In genomic region chr9:77599492-77599891, GRCh38 we compare ENCODE assay signal across 22 cellular contexts. TPM values are rescaled to one million over a fixed set of nuclear protein-coding genes. Genes with fewer than 3 reads are reported as not detected.
"Had no signal": no experiment of that assay in that cellular context is flagged by ENCODE, and none has a peak within 500 bp of the region (broad histone marks: within the 10 kb centered on the region; RNA-seq: fewer than 3 reads in every experiment).

No MANE protein-coding gene starts in this region.

- H3K9me3 ChIP-seq: sigmoid colon had no signal

- H3K27ac ChIP-seq: WERI-Rb-1 had no signal

- H3K4me1 Mint-ChIP-seq: activated T-helper 17 cell treated with anti-CD3 and anti-CD28 coated beads, Interleukin-2, amount 50 U/mL, for 72 hours; central memory CD8-positive, alpha-beta T cell; memory B cell; naive B cell; neural crest cell; stimulated activated naive B cell treated with anti-CD40 and anti-IgM and Interleukin-4, amounts not matched to agents 10 μg/mL and 1 μg/mL and 100 μg/mL, for 72 hours had no signal

- H3K9me3 Mint-ChIP-seq: activated T-helper 17 cell treated with anti-CD3 and anti-CD28 coated beads, Interleukin-2, amount 50 U/mL, for 72 hours; central memory CD8-positive, alpha-beta T cell; effector memory CD8-positive, alpha-beta T cell; neural crest cell; stimulated activated naive B cell treated with anti-CD40 and anti-IgM and Interleukin-4, amounts not matched to agents 10 μg/mL and 1 μg/mL and 100 μg/mL, for 72 hours had no signal

- H3K4me3 Mint-ChIP-seq: activated CD8-positive, alpha-beta T cell treated with anti-CD3 and anti-CD28 coated beads, Interleukin-2, amount 10 ng/mL, durations not matched to agents 7 days and 5 days; activated naive CD8-positive, alpha-beta T cell; activated T-helper 17 cell treated with anti-CD3 and anti-CD28 coated beads, Interleukin-2, amount 50 U/mL, for 72 hours; central memory CD8-positive, alpha-beta T cell; effector memory CD8-positive, alpha-beta T cell; memory B cell; naive B cell; neural crest cell; stimulated activated naive B cell treated with anti-CD40 and anti-IgM and Interleukin-4, amounts not matched to agents 10 μg/mL and 1 μg/mL and 100 μg/mL, for 72 hours had no signal

- H3K4me3 ChIP-seq: dorsolateral prefrontal cortex, sigmoid colon had no signal

- H3K36me3 ChIP-seq: sigmoid colon, WERI-Rb-1 had no signal

- H3K27me3 ChIP-seq: dorsolateral prefrontal cortex, sigmoid colon had no signal

- DNase-seq: activated CD4-positive, alpha-beta T cell treated with anti-CD3 and anti-CD28 coated beads for 1 hour; activated CD4-positive, alpha-beta T cell treated with anti-CD3 and anti-CD28 coated beads, Interleukin-2, amount 50 U/mL, for 1 hour; activated CD8-positive, alpha-beta T cell treated with anti-CD3 and anti-CD28 coated beads, Interleukin-2, amount 10 ng/mL, durations not matched to agents 7 days and 5 days; activated naive CD4-positive, alpha-beta T cell; dorsolateral prefrontal cortex; effector memory CD8-positive, alpha-beta T cell; kidney; naive B cell; occipital lobe; sigmoid colon; stimulated activated CD4-positive, alpha-beta T cell treated with anti-CD3 and anti-CD28 coated beads, Interleukin-2, amount 100 ng/mL, for 48 hours; stimulated activated CD8-positive, alpha-beta memory T cell treated with anti-CD3 and anti-CD28 coated beads, Interleukin-4, amount 100 ng/mL, for 48 hours; stimulated activated naive B cell treated with anti-CD40 and anti-IgM and Interleukin-4, amounts not matched to agents 10 μg/mL and 1 μg/mL and 100 μg/mL, for 72 hours; WERI-Rb-1 had no signal

- H3K27ac Mint-ChIP-seq: activated CD8-positive, alpha-beta T cell treated with anti-CD3 and anti-CD28 coated beads, Interleukin-2, amount 10 ng/mL, durations not matched to agents 7 days and 5 days; activated naive CD8-positive, alpha-beta T cell; activated T-helper 17 cell treated with anti-CD3 and anti-CD28 coated beads, Interleukin-2, amount 50 U/mL, for 72 hours; effector memory CD8-positive, alpha-beta T cell; memory B cell; naive B cell; stimulated activated naive B cell treated with anti-CD40 and anti-IgM and Interleukin-4, amounts not matched to agents 10 μg/mL and 1 μg/mL and 100 μg/mL, for 72 hours had no signal

- H3K36me3 Mint-ChIP-seq: memory B cell; naive B cell; stimulated activated naive B cell treated with anti-CD40 and anti-IgM and Interleukin-4, amounts not matched to agents 10 μg/mL and 1 μg/mL and 100 μg/mL, for 72 hours had no signal

- ATAC-seq: activated CD8-positive, alpha-beta T cell treated with anti-CD3 and anti-CD28 coated beads, Interleukin-2, amount 10 ng/mL, durations not matched to agents 7 days and 5 days; activated T-helper 17 cell treated with anti-CD3 and anti-CD28 coated beads, Interleukin-2, amount 50 U/mL, for 72 hours; effector memory CD8-positive, alpha-beta T cell; esophagus mucosa; left lobe of liver; stimulated activated naive B cell treated with anti-CD40 and anti-IgM and Interleukin-4, amounts not matched to agents 10 μg/mL and 1 μg/mL and 100 μg/mL, for 72 hours had no signal

RNA-seq across cellular contexts. Expression of gene GNA14, which starts 48.6 kb away (rescaled TPM):
- total RNA-seq: activated CD8-positive, alpha-beta T cell treated with anti-CD3 and anti-CD28 coated beads, Interleukin-2, amount 10 ng/mL, durations not matched to agents 7 days and 5 days; activated T-helper 17 cell treated with anti-CD3 and anti-CD28 coated beads, Interleukin-2, amount 50 U/mL, for 72 hours; neural crest cell; T-helper 2 cell treated with Interferon-gamma antibody and Interleukin-4, amounts not matched to agents 100 ng/mL and 5 ng/mL, for 36 hours had no signal
